9 cellular contexts compared by ENCODE assay signal in genomic region chr11:64915366-64915887, GRCh38. TPM values are rescaled to one million over a fixed set of nuclear protein-coding genes. Genes with fewer than 3 reads are reported as not detected.
A peak's percentile ranks its signal among the peaks of the same experiment; 100 is the strongest.
DNase-seq lines count a peak whose midpoint lies in the region; ATAC-seq and TF ChIP-seq lines count a peak whose summit lies in the region.
"Had no signal": no experiment of that assay in that cellular context is flagged by ENCODE, and none has a peak within 500 bp of the region (broad histone marks: within the 10 kb centered on the region; RNA-seq: fewer than 3 reads in every experiment).

No MANE protein-coding gene starts in this region.

- no peak for ATAC-seq in GM19023 (IDR thresholded peaks at IDR 0.05; ENCODE audit: unreplicated experiment)

- H3K9me3 Mint-ChIP-seq in activated T-cell treated with anti-CD3 and anti-CD28 coated beads, Interleukin-2, amount 50 U/mL, for 24 hours, result no peaks in the 10 kb centered on the region
- no peaks in the 10 kb centered on the region for H3K9me3 Mint-ChIP-seq in activated CD4-positive, alpha-beta memory T cell treated with anti-CD3 and anti-CD28 coated beads for 36 hours

- H3K27me3 ChIP-seq in iPS-15b (ENCODE audit: control insufficient read depth, insufficient read depth, low read length), result no peaks in the 10 kb centered on the region
- no peaks in the 10 kb centered on the region for H3K27me3 ChIP-seq in testis

- intact Hi-C loops in activated CD4-positive, alpha-beta memory T cell treated with anti-CD3 and anti-CD28 coated beads for 36 hours (cut with micrococcal nuclease), result loop anchor here (5.0 kb wide), 1 partner anchor 57 kb away; the partner anchor contains the start of gene MAJIN
- intact Hi-C loops in testis (cut with DNase I; ENCODE audit: low total_unique reads), result no loop called here

- H3K4me3 Mint-ChIP-seq in activated T-cell treated with anti-CD3 and anti-CD28 coated beads, Interleukin-2, amount 50 U/mL, for 24 hours, result peak overlapping the region; percentile 91
- peak overlapping the region; percentile 94 for H3K4me3 Mint-ChIP-seq in activated CD4-positive, alpha-beta memory T cell treated with anti-CD3 and anti-CD28 coated beads for 36 hours

- H3K4me1 ChIP-seq in iPS-15b (ENCODE audit: control insufficient read depth, insufficient read depth, low read length) (peaks cover 6% of the 10 kb centered on the region), testis (peaks cover 19% of the 10 kb centered on the region)

- H3K4me3 ChIP-seq in iPS-15b (ENCODE audit: low read depth, low read length), result peak overlapping the region; percentile 96
- no peak overlapping the region for H3K4me3 ChIP-seq in testis

- H3K27ac Mint-ChIP-seq in activated T-cell treated with anti-CD3 and anti-CD28 coated beads, Interleukin-2, amount 50 U/mL, for 24 hours, result peak overlapping the region; percentile 94
- H3K27ac Mint-ChIP-seq in activated CD4-positive, alpha-beta memory T cell treated with anti-CD3 and anti-CD28 coated beads for 36 hours, result peak overlapping the region; percentile 86

- TF ChIP-seq CTCF in testis (IDR thresholded peaks at IDR 0.05), result no peak

- H3K9ac ChIP-seq in iPS-15b (ENCODE audit: low read depth, low read length), result no peak overlapping the region

- no peak for DNase-seq in activated T-cell treated with anti-CD3 and anti-CD28 coated beads, Interleukin-2, amount 50 U/mL, for 24 hours
- DNase-seq in activated T-cell treated with anti-CD3 and anti-CD28 coated beads, Interleukin-2, amount 50 U/mL, for 48 hours, result no peak
- DNase-seq in activated CD4-positive, alpha-beta memory T cell treated with anti-CD3 and anti-CD28 coated beads for 36 hours, result no peak
- DNase-seq in testis (no peak), NCI-H187 treated with DMSO at 0.1 percent for 48 hours (lab: John Stamatoyannopoulos, UW) (no peak), NCI-H1694 (lab: John Stamatoyannopoulos, UW) (no peak)

- H3K9me3 ChIP-seq in iPS-15b (ENCODE audit: control insufficient read depth, insufficient read depth, low read length), result no peaks in the 10 kb centered on the region
- H3K9me3 ChIP-seq in testis, result no peaks in the 10 kb centered on the region

- WGBS in testis, 2 donors, result 67% methylated on average over 6 to 7 of the region's 7 CpGs

- CTCF ChIA-PET in activated CD4-positive, alpha-beta memory T cell treated with anti-CD3 and anti-CD28 coated beads for 36 hours (lab: Charles Lee), result interaction anchor here (0.8 to 2.5 kb wide), 3 partner anchors 68 to 99 kb away, joined by 4 to 6 read pairs (median 5); partner anchors contain the start of genes ARL2 and CDC42BPG

- peak overlapping the region; percentile 58 to 79 for H3K27ac ChIP-seq in testis

- POLR2A ChIA-PET in activated CD4-positive, alpha-beta memory T cell treated with anti-CD3 and anti-CD28 coated beads for 36 hours (lab: Charles Lee), result no interaction called here

- H3K27me3 Mint-ChIP-seq in activated T-cell treated with anti-CD3 and anti-CD28 coated beads, Interleukin-2, amount 50 U/mL, for 24 hours, result no peaks in the 10 kb centered on the region
- H3K27me3 Mint-ChIP-seq in activated CD4-positive, alpha-beta memory T cell treated with anti-CD3 and anti-CD28 coated beads for 36 hours, result no peaks in the 10 kb centered on the region

- peaks cover 26% of the 10 kb centered on the region for H3K4me1 Mint-ChIP-seq in activated T-cell treated with anti-CD3 and anti-CD28 coated beads, Interleukin-2, amount 50 U/mL, for 24 hours (ENCODE audit: low read depth)
- H3K4me1 Mint-ChIP-seq in activated CD4-positive, alpha-beta memory T cell treated with anti-CD3 and anti-CD28 coated beads for 36 hours (ENCODE audit: low read depth), result peaks cover 26% of the 10 kb centered on the region

- no peak for TF ChIP-seq POLR2A in testis (IDR thresholded peaks at IDR 0.05)

- H3K36me3 ChIP-seq in iPS-15b (ENCODE audit: control insufficient read depth, insufficient read depth, low read length), result peaks cover 32% of the 10 kb centered on the region
- H3K36me3 ChIP-seq in testis (ENCODE audit: low read depth, missing control alignments), result no peaks in the 10 kb centered on the region

- H3K36me3 Mint-ChIP-seq in activated T-cell treated with anti-CD3 and anti-CD28 coated beads, Interleukin-2, amount 50 U/mL, for 24 hours (ENCODE audit: low read depth), result peaks cover 38% of the 10 kb centered on the region
- peaks cover 5% of the 10 kb centered on the region for H3K36me3 Mint-ChIP-seq in activated CD4-positive, alpha-beta memory T cell treated with anti-CD3 and anti-CD28 coated beads for 36 hours

RNA-seq across cellular contexts. Expression of gene ATG2A, which starts 1.6 kb away (rescaled TPM):
- 10 to 100 TPM; 20.2 to 20.5 TPM for total RNA-seq in activated CD4-positive, alpha-beta memory T cell treated with anti-CD3 and anti-CD28 coated beads for 36 hours
- 10 to 100 TPM; 51.1 to 56.1 TPM for total RNA-seq in testis
- 22.2 TPM for polyA plus RNA-seq in testis (ENCODE audit: insufficient read depth, low read depth, low replicate concordance)

RNA-seq across cellular contexts. Expression of gene PPP2R5B, which starts 9.1 kb away (rescaled TPM):
- 10 to 100 TPM in 1 of 2 experiments, 1 to 10 TPM in 1; 9.7 to 11.9 TPM for total RNA-seq in activated CD4-positive, alpha-beta memory T cell treated with anti-CD3 and anti-CD28 coated beads for 36 hours
- 10 to 100 TPM; 19.4 to 26.2 TPM for total RNA-seq in testis
- 9.9 TPM for polyA plus RNA-seq in testis (ENCODE audit: insufficient read depth, low read depth, low replicate concordance)

RNA-seq across cellular contexts. Expression of gene GPHA2, which starts 20.3 kb away (rescaled TPM):
- under 1 TPM in 1 of 2 experiments, not detected in 1; 0.46 TPM for total RNA-seq in activated CD4-positive, alpha-beta memory T cell treated with anti-CD3 and anti-CD28 coated beads for 36 hours
- total RNA-seq in testis, result 1 to 10 TPM; 7.0 to 9.4 TPM
- polyA plus RNA-seq in testis (ENCODE audit: insufficient read depth, low read depth, low replicate concordance), result 6.9 TPM
- total RNA-seq: glomerular endothelial cell had no signal

RNA-seq across cellular contexts. Expression of gene EHD1, which starts 37.0 kb away (rescaled TPM):
- total RNA-seq in activated CD4-positive, alpha-beta memory T cell treated with anti-CD3 and anti-CD28 coated beads for 36 hours, result 100 to 1,000 TPM; 103 to 113 TPM
- 100 to 1,000 TPM; 230 to 455 TPM for total RNA-seq in testis
- 328 TPM for polyA plus RNA-seq in testis (ENCODE audit: insufficient read depth, low read depth, low replicate concordance)

RNA-seq across cellular contexts. Expression of gene MAJIN, which starts 56.5 kb away (rescaled TPM):
- under 1 TPM; 0.21 to 0.82 TPM for total RNA-seq in activated CD4-positive, alpha-beta memory T cell treated with anti-CD3 and anti-CD28 coated beads for 36 hours
- 10 to 100 TPM; 14.4 to 34.8 TPM for total RNA-seq in testis
- polyA plus RNA-seq in testis (ENCODE audit: insufficient read depth, low read depth, low replicate concordance), result 36.4 TPM
- total RNA-seq: glomerular endothelial cell had no signal

Comparison
In these comparisons a context has a peak if more than half of its experiments do, and no peak if none do; other contexts are left out.
1. RNA of gene GPHA2, which starts 20.3 kb away (total RNA-seq): 7.0 to 9.4 TPM in testis; 0.46 TPM in activated CD4-positive, alpha-beta memory T cell treated with anti-CD3 and anti-CD28 coated beads for 36 hours; every median in the first group is over 4 times any median in the second.